ENCODE assay signal across 12 cellular contexts in the genomic region with DNA sequence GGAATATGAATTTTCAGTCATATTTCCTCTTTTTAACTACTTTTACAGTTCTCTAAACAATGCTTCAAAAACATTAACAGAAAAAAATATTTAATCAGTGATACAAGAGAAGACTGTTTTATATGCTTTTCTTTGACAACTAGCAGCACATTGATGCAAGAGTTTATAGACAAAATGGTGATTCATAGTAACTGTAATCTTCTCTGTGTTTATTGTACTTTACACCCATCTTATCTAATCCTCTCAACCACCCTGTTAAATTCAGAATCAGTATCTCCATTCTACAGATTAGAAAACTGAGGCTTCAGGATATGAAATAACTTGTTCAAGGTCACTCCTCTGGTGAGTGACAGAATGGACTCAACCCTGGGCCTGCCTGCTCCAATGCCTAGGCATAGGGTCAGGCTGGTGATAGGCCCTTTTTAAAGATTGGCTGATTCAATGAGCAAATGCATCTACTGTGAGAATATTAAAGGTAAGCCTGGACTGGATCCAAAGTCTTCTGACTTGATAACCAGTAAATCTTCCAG. TPM values are rescaled to one million over a fixed set of nuclear protein-coding genes. Genes with fewer than 3 reads are reported as not detected.
DNase-seq lines count a peak whose midpoint lies in the region; ATAC-seq, FAIRE-seq and TF ChIP-seq lines count a peak whose summit lies in the region.
"Had no signal": no experiment of that assay in that cellular context is flagged by ENCODE, and none has a peak within 500 bp of the region (broad histone marks: within the 10 kb centered on the region; RNA-seq: fewer than 3 reads in every experiment).

No MANE protein-coding gene starts in this region.

- no peak overlapping the region for H3K23ac ChIP-seq in H1 (ENCODE audit: insufficient read length)

- 0 out of 2 replicates have a peak overlapping the region, but pooled peaks have one; percentile 14 for H2AFZ ChIP-seq in GM23338
- H2AFZ ChIP-seq in H1 (ENCODE audit: low read length): peak overlapping the region; percentile 12; the same call in 1 of the 2 replicates

- H3K18ac ChIP-seq in H1 (ENCODE audit: extremely low read depth, low read length): no peak overlapping the region

- H2AK5ac ChIP-seq in H1 (ENCODE audit: low read depth, low read length): no peak overlapping the region

- no peaks in the 10 kb centered on the region for H3K9me2 ChIP-seq in GM23338 (ENCODE audit: insufficient read depth)

- BruUV-seq in Caco-2 (replicated peaks; lab: Mats Ljungman, UMichigan): no TSS peak

- H3K4me1 ChIP-seq in GM23338 (ENCODE audit: insufficient read depth) (0 out of 2 replicates have a peak, but pooled peaks cover 8% of the 10 kb centered on the region), H1 (replicated peaks in 1 of 4; ENCODE audit: control insufficient read depth in 3 of 4, insufficient read depth in 4 of 4, low read length in 3 of 4) (peaks cover 0 to 3% (median 0%) of the 10 kb centered on the region in 4 experiments; a peak in 1 of 7 replicates), body of pancreas (peaks cover 3% of the 10 kb centered on the region), Caco-2 (no peaks in the 10 kb centered on the region)

- H3K4me1 Mint-ChIP-seq in GM23338: peaks cover 14% of the 10 kb centered on the region
- peaks cover 42% of the 10 kb centered on the region for H3K4me1 Mint-ChIP-seq in osteocyte (ENCODE audit: unreplicated experiment)
- no peaks in the 10 kb centered on the region for H3K4me1 Mint-ChIP-seq in Caco-2 (ENCODE audit: low read depth, unreplicated experiment)

- intact Hi-C loops in body of pancreas (cut with DNase I): no loop called here
- intact Hi-C loops in Caco-2 (cut with micrococcal nuclease; ENCODE audit: unreplicated experiment): loop anchor here (5.0 kb wide), 1 partner anchor 494 kb away; no protein-coding TSS in a partner anchor

- CTCF ChIA-PET in H1 (lab: Charles Lee; ENCODE audit: partially characterized antibody) (interaction anchor here (0.5 to 10.2 kb wide), 30 partner anchors 8 to 1837 kb away, joined by 3 to 93 read pairs (median 6); a partner anchor contains a TSS), Caco-2 (lab: Charles Lee) (interaction anchor here (0.7 to 2.5 kb wide), 4 partner anchors 72 to 572 kb away, joined by 3 to 21 read pairs (median 3); no protein-coding TSS in a partner anchor)

- no peaks in the 10 kb centered on the region for H3F3A ChIP-seq in GM23338 (replicated peaks; ENCODE audit: low read depth)

- H3K4ac ChIP-seq in H1 (replicated peaks; ENCODE audit: insufficient read length, low read depth, low read length): no peak overlapping the region

- no peak overlapping the region for H3K56ac ChIP-seq in H1 (replicated peaks; ENCODE audit: insufficient read length, low read depth, low read length)

- H3K27me3 ChIP-seq in GM23338 (ENCODE audit: insufficient read depth) (no peaks in the 10 kb centered on the region), H1 (replicated peaks in 1 of 4; ENCODE audit: control insufficient read depth in 3 of 4, extremely low read depth in 1 of 4, insufficient read depth in 3 of 4, low read length in 3 of 4) (no peaks in the 10 kb centered on the region), body of pancreas (no peaks in the 10 kb centered on the region), Caco-2 (replicated peaks; ENCODE audit: control insufficient read depth, insufficient read depth, low read length) (no peaks in the 10 kb centered on the region)

- no peaks in the 10 kb centered on the region for H3K79me1 ChIP-seq in H1 (ENCODE audit: low read depth, low read length)

- no peaks in the 10 kb centered on the region; the same call in 2 of the 3 replicates for H3K9me3 Mint-ChIP-seq in GM23338
- no peaks in the 10 kb centered on the region for H3K9me3 Mint-ChIP-seq in osteocyte (ENCODE audit: unreplicated experiment)
- H3K9me3 Mint-ChIP-seq in Caco-2 (ENCODE audit: unreplicated experiment): no peaks in the 10 kb centered on the region

- no peaks in the 10 kb centered on the region for H3K23me2 ChIP-seq in H1 (ENCODE audit: low read depth, low read length)

- ATAC-seq in GM23338 (no peak), body of pancreas (no peak)

- H2BK5ac ChIP-seq in H1 (ENCODE audit: low read depth, low read length): no peak overlapping the region

- H3K27ac Mint-ChIP-seq in GM23338 (no peak overlapping the region), osteocyte (ENCODE audit: unreplicated experiment) (peak overlapping the region; percentile 87), Caco-2 (ENCODE audit: unreplicated experiment) (no peak overlapping the region)

- H2BK120ac ChIP-seq in H1 (replicated peaks; ENCODE audit: low read depth, low read length): no peak overlapping the region

- no peaks in the 10 kb centered on the region for H3K36me3 ChIP-seq in GM23338 (ENCODE audit: insufficient read depth)
- no peaks in the 10 kb centered on the region for H3K36me3 ChIP-seq in SK-N-MC (ENCODE audit: insufficient read depth, low read length)
- H3K36me3 ChIP-seq in H1 (ENCODE audit: control insufficient read depth in 2 of 4, insufficient read depth in 4 of 4, low read length in 3 of 4): no peaks in the 10 kb centered on the region
- no peaks in the 10 kb centered on the region for H3K36me3 ChIP-seq in body of pancreas (replicated peaks in 1 of 2; ENCODE audit: insufficient read depth in 1 of 2, low read depth in 2 of 2)
- no peaks in the 10 kb centered on the region for H3K36me3 ChIP-seq in Caco-2 (ENCODE audit: control insufficient read depth, insufficient read depth, low read length)
- H3K36me3 ChIP-seq: HAP-1 had no signal

- no peaks in the 10 kb centered on the region for H3K36me3 Mint-ChIP-seq in GM23338 (ENCODE audit: low read depth)
- H3K36me3 Mint-ChIP-seq in osteocyte (ENCODE audit: unreplicated experiment): no peaks in the 10 kb centered on the region
- no peaks in the 10 kb centered on the region for H3K36me3 Mint-ChIP-seq in Caco-2 (ENCODE audit: insufficient read depth, unreplicated experiment)

- H4K5ac ChIP-seq in H1 (ENCODE audit: insufficient read length, low read depth, low read length): no peak overlapping the region

- H3K4me3 Mint-ChIP-seq in GM23338: no peak overlapping the region
- no peak overlapping the region for H3K4me3 Mint-ChIP-seq in osteocyte (ENCODE audit: unreplicated experiment)
- H3K4me3 Mint-ChIP-seq in Caco-2 (ENCODE audit: unreplicated experiment): no peak overlapping the region

- no peak overlapping the region for H3K14ac ChIP-seq in H1 (ENCODE audit: insufficient read length)

- H3K27ac ChIP-seq in GM23338 (ENCODE audit: low read depth) (no peak overlapping the region), SK-N-MC (peak overlapping the region; percentile 90), H1 (ENCODE audit: low read depth, low read length) (no peak overlapping the region), body of pancreas (no peak overlapping the region)
- H3K27ac ChIP-seq: HL-60 had no signal

- H4K20me1 ChIP-seq in GM23338 (replicated peaks; ENCODE audit: insufficient read depth) (no peaks in the 10 kb centered on the region), H1 (replicated peaks in 1 of 2; ENCODE audit: control insufficient read depth in 1 of 2, insufficient read depth in 2 of 2, low read length in 2 of 2) (no peaks in the 10 kb centered on the region)

- no peak overlapping the region for H4K91ac ChIP-seq in H1 (replicated peaks; ENCODE audit: insufficient read length, low read length)

- FAIRE-seq in H1 (lab: Jason Lieb, UNC): no peak

- TF ChIP-seq POLR2A in H1 (IDR thresholded peaks at IDR 0.05; ENCODE audit: control extremely low read depth in 1 of 2, low read depth in 2 of 2, low read length in 2 of 2) (no peak), body of pancreas (IDR thresholded peaks at IDR 0.05) (no peak)

- TF ChIP-seq EP300 in H1 (IDR thresholded peaks at IDR 0.05; ENCODE audit: borderline replicate concordance in 1 of 2, low read depth in 2 of 2, low read length in 2 of 2): no peak

- peak overlapping the region; percentile 50 for H3K9ac ChIP-seq in SK-N-MC (ENCODE audit: insufficient read length)
- H3K9ac ChIP-seq in H1 (replicated peaks in 1 of 4; ENCODE audit: extremely low read depth in 1 of 4, low read depth in 3 of 4, low read length in 3 of 4): no peak overlapping the region

- no peak overlapping the region for H2BK12ac ChIP-seq in H1 (ENCODE audit: low read depth, low read length)

- DNase-seq in GM23338 (ENCODE audit: low spot score) (no peak), SK-N-MC (ENCODE audit: low read depth, low spot score) (no peak), H1 (ENCODE audit: low read depth in 1 of 2, low spot score in 2 of 2) (no peak), osteocyte (ENCODE audit: extremely low spot score, unreplicated experiment) (no peak), DMS79 (lab: John Stamatoyannopoulos, UW) (no peak), body of pancreas (no peak), Caco-2 (no peak)
- DNase-seq in activated CD4-positive, alpha-beta T cell treated with anti-CD3 and anti-CD28 coated beads for 4 hours: no peak
- DNase-seq: EL, NCI-H146 had no signal

- no peak overlapping the region for H2BK15ac ChIP-seq in H1 (ENCODE audit: low read length)

- POLR2A ChIA-PET in H1 (lab: Charles Lee; ENCODE audit: partially characterized antibody): no interaction called here
- POLR2A ChIA-PET in Caco-2 (lab: Charles Lee): no interaction called here

- H3K27me3 Mint-ChIP-seq in GM23338 (ENCODE audit: insufficient read depth, low read depth, poor library complexity): no peaks in the 10 kb centered on the region
- no peaks in the 10 kb centered on the region for H3K27me3 Mint-ChIP-seq in osteocyte (ENCODE audit: unreplicated experiment)
- H3K27me3 Mint-ChIP-seq in Caco-2 (ENCODE audit: insufficient read depth, unreplicated experiment): no peaks in the 10 kb centered on the region

- H2BK20ac ChIP-seq in H1 (ENCODE audit: low read length): no peak overlapping the region

- H3K9me3 ChIP-seq in SK-N-MC (ENCODE audit: low read depth, low read length) (no peaks in the 10 kb centered on the region), H1 (ENCODE audit: insufficient read depth in 2 of 2, low read depth in 1 of 2, low read length in 1 of 2) (no peaks in the 10 kb centered on the region), body of pancreas (no peaks in the 10 kb centered on the region), Caco-2 (no peaks in the 10 kb centered on the region)
- H3K9me3 ChIP-seq: HAP-1 had no signal

- no peak for TF ChIP-seq RAD21 in H1 (IDR thresholded peaks at IDR 0.05 in 1 of 2, conservative IDR thresholded peaks at IDR 0.05 in 1 of 2; ENCODE audit: low read depth in 2 of 2, low read length in 2 of 2)

- H3K4me2 ChIP-seq in GM23338 (no peak overlapping the region), H1 (ENCODE audit: insufficient read depth in 1 of 2, low read depth in 2 of 2, low read length in 2 of 2) (no peak overlapping the region)

- TF ChIP-seq CTCF in GM23338 (conservative IDR thresholded peaks at IDR 0.05; ENCODE audit: low read depth in 2 of 2) (no peak), H1 (IDR thresholded peaks at IDR 0.05; ENCODE audit: control extremely low read depth in 1 of 3, insufficient read depth in 1 of 3, low read depth in 1 of 3, low read length in 3 of 3) (no peak), osteocyte (IDR thresholded peaks at IDR 0.05) (no peak), body of pancreas (IDR thresholded peaks at IDR 0.05) (no peak), Caco-2 (IDR thresholded peaks at IDR 0.05; ENCODE audit: insufficient read depth in 1 of 2, low read depth in 1 of 2, low read length in 1 of 2, severe bottlenecking in 1 of 2, unreplicated experiment in 1 of 2) (no peak)

- H3K4me3 ChIP-seq in GM23338 (no peak overlapping the region), SK-N-MC (no peak overlapping the region), H1 (ENCODE audit: extremely low read depth in 1 of 4, insufficient read depth in 2 of 4, low read depth in 3 of 4, low read length in 4 of 4) (no peak overlapping the region), body of pancreas (no peak overlapping the region), Caco-2 (ENCODE audit: low read depth, low read length) (no peak overlapping the region)
- H3K4me3 ChIP-seq: HAP-1 had no signal

- no peak overlapping the region for H4K8ac ChIP-seq in H1 (ENCODE audit: extremely low read depth, insufficient read depth, low read length)

- H3K79me2 ChIP-seq in GM23338 (replicated peaks; ENCODE audit: insufficient read depth) (no peaks in the 10 kb centered on the region), H1 (ENCODE audit: control insufficient read depth in 1 of 2, insufficient read depth in 2 of 2, low read length in 2 of 2) (no peaks in the 10 kb centered on the region)

RNA-seq across cellular contexts. Expression of a gene that starts 26.1 kb away (rescaled TPM):
- 42.2 TPM in 2 replicates for total RNA-seq in GM23338 (2014; rRNA removed; shearing (Covaris generic))
- polyA plus RNA-seq in GM23338 (2016; fragmentation: Nextera tagmentation; extraction: Ambion mirVana) (12.6 and 15.1 TPM in 2 replicates), H1 (2011; rRNA removed) (10.3 and 11.1 TPM in 2 replicates)
- total RNA-seq in H1 (2021; fragmentation: NEBNext Ultra II Directional; extraction: Animal tissue kit (Norgen Biotek cat#: 25700)): 39.3 and 42.4 TPM in 2 replicates
- 12.6 TPM for polyA plus RNA-seq in H1 (2011; cell fraction: cytosol; rRNA removed)
- 21.5 TPM for polyA plus RNA-seq in H1 (2011; cell fraction: nucleus; rRNA removed)
- 21.1 to 30.5 TPM (median 27.9 TPM) in 4 replicates for polyA plus RNA-seq in H1 (2012, experiment 1 of 2)
- 4.2 TPM for polyA plus RNA-seq in H1 (2012, experiment 2 of 2)
- polyA plus RNA-seq in H1 (2013, experiment 1 of 2): 26.6 TPM
- 24.5 TPM for polyA plus RNA-seq in H1 (2013, experiment 2 of 2)
- polyA minus RNA-seq in H1 (2011; rRNA and poly(A)+ RNA removed): 58.3 and 60.7 TPM in 2 replicates
- 34.0 TPM for polyA minus RNA-seq in H1 (2011; cell fraction: cytosol; rRNA and poly(A)+ RNA removed)
- polyA minus RNA-seq in H1 (2011; cell fraction: nucleus; rRNA and poly(A)+ RNA removed): 68.4 TPM
- total RNA-seq in osteocyte (39.7 and 45.5 TPM in 2 replicates), body of pancreas (10 to 100 TPM; 15.8 to 20.8 TPM), Caco-2 (2022) (36.2 and 38.1 TPM in 2 replicates)
